In genomic region chr16:28986492-28986891, GRCh38 we compare ENCODE assay signal across 1 cellular context.
TF ChIP-seq lines count a peak whose summit lies in the region.

No MANE protein-coding gene starts in this region.

TF ChIP-seq in HepG2, 621 proteins besides CTCF, POLR2A, EP300 and RAD21:
- TF ChIP-seq TBP (CRISPR knock-in tag; IDR thresholded peaks at IDR 0.05) (no peak), AKAP8 (CRISPR knock-in tag; IDR thresholded peaks at IDR 0.05) (no peak), ZNF557 (CRISPR knock-in tag; IDR thresholded peaks at IDR 0.05) (no peak), CHD2 (IDR thresholded peaks at IDR 0.05; ENCODE audit: low read depth, low read length) (no peak), YEATS4 (CRISPR knock-in tag; IDR thresholded peaks at IDR 0.05; ENCODE audit: borderline replicate concordance) (no peak), E2F2 (CRISPR knock-in tag; IDR thresholded peaks at IDR 0.05; ENCODE audit: borderline replicate concordance) (no peak), NONO (IDR thresholded peaks at IDR 0.05) (no peak), NONO (CRISPR knock-in tag; conservative IDR thresholded peaks at IDR 0.05) (no peak), ZNF484 (CRISPR knock-in tag; IDR thresholded peaks at IDR 0.05; ENCODE audit: borderline replicate concordance, low read depth) (no peak), ZNF430 (CRISPR knock-in tag; IDR thresholded peaks at IDR 0.05) (no peak), MYC (CRISPR knock-in tag; IDR thresholded peaks at IDR 0.05; ENCODE audit: borderline replicate concordance) (no peak), ZNF644 (CRISPR knock-in tag; IDR thresholded peaks at IDR 0.05; ENCODE audit: low read depth) (no peak), ZNF350 (CRISPR knock-in tag; IDR thresholded peaks at IDR 0.05; ENCODE audit: borderline replicate concordance, low read depth) (no peak), ZNF543 (CRISPR knock-in tag; IDR thresholded peaks at IDR 0.05) (no peak), ZBTB14 (CRISPR knock-in tag; IDR thresholded peaks at IDR 0.05) (no peak)
